1 cellular context compared by ENCODE assay signal in genomic region chr12:131164096-131164872, GRCh38.
A peak's percentile ranks its signal among the peaks of the same experiment; 100 is the strongest.
TF ChIP-seq lines count a peak whose summit lies in the region.

No MANE protein-coding gene starts in this region.

TF ChIP-seq in GM12878, 131 proteins besides CTCF, POLR2A, EP300 and RAD21 (continued from another document):
- TF ChIP-seq BCL3 (IDR thresholded peaks at IDR 0.05; ENCODE audit: borderline replicate concordance, insufficient read depth, low read depth, low read length, poor library complexity, severe bottlenecking) (no peak), EED (IDR thresholded peaks at IDR 0.05; ENCODE audit: low read depth) (no peak), TAF1 (IDR thresholded peaks at IDR 0.05; ENCODE audit: borderline replicate concordance, low read depth, low read length) (no peak), FOS (IDR thresholded peaks at IDR 0.05; ENCODE audit: borderline replicate concordance, extremely low read depth, insufficient read length) (peak; percentile 1)
